32 cellular contexts compared by ENCODE assay signal in genomic region chr14:74645735-74646134, GRCh38. TPM values are rescaled to one million over a fixed set of nuclear protein-coding genes. Genes with fewer than 3 reads are reported as not detected.
DNase-seq lines count a peak whose midpoint lies in the region; ATAC-seq and TF ChIP-seq lines count a peak whose summit lies in the region.
"Had no signal": no experiment of that assay in that cellular context is flagged by ENCODE, and none has a peak within 500 bp of the region (broad histone marks: within the 10 kb centered on the region; RNA-seq: fewer than 3 reads in every experiment).

No MANE protein-coding gene starts in this region.

- ATAC-seq in right cardiac atrium (no peak), SK-N-SH treated with all-trans-retinoic acid at 6 μM for 48 hours (no peak)
- ATAC-seq: A549; activated T-cell treated with anti-CD3 and anti-CD28 coated beads, Interleukin-2, amount 50 U/mL, for 4 hours; gastrocnemius medialis; left lung; naive thymus-derived CD8-positive, alpha-beta T cell; WTC11 had no signal

- no peak overlapping the region for H2AK5ac ChIP-seq in neuronal stem cell (ENCODE audit: low read depth, low read length)

- no peak overlapping the region for H4K91ac ChIP-seq in neuronal stem cell (ENCODE audit: low read depth, low read length, poor library complexity)

- H3K4ac ChIP-seq in neuronal stem cell (ENCODE audit: low read length), result peak overlapping the region; percentile 15

- H2AFZ ChIP-seq in neuronal stem cell (ENCODE audit: low read length), result no peak overlapping the region
- H2AFZ ChIP-seq: GM23248, hepatocyte had no signal

- H3K27me3 Mint-ChIP-seq in endothelial cell (ENCODE audit: unreplicated experiment), result peaks cover 6% of the 10 kb centered on the region
- H3K27me3 Mint-ChIP-seq: CD4-positive, alpha-beta T cell; naive thymus-derived CD8-positive, alpha-beta T cell; stimulated activated naive CD8-positive, alpha-beta T cell treated with anti-CD3 and anti-CD28 coated beads, Interleukin-15, Interleukin-2, amounts not matched to agents 100 ng/mL and 50 ng/mL, for 24 hours had no signal

- H3K4me2 ChIP-seq in neuronal stem cell (ENCODE audit: insufficient read depth, low read length, poor library complexity, severe bottlenecking), result no peak overlapping the region
- H3K4me2 ChIP-seq: A549, hepatocyte had no signal

- peak overlapping the region; percentile 39 for H3K27ac Mint-ChIP-seq in endothelial cell (ENCODE audit: unreplicated experiment)
- H3K27ac Mint-ChIP-seq: activated CD4-positive, alpha-beta T cell treated with anti-CD3 and anti-CD28 coated beads, Interleukin-2, amount 10 ng/mL, durations not matched to agents 24 days and 14 days; activated naive CD8-positive, alpha-beta T cell treated with anti-CD3 and anti-CD28 coated beads, Interleukin-2, amount 10 ng/mL, durations not matched to agents 7 days and 5 days; CD4-positive, alpha-beta T cell; dendritic cell treated with granulocyte-macrophage colony-stimulating factor and Interleukin-4, amounts not matched to agents 40 ng/mL and 50 ng/mL, for 4 days; stimulated activated naive CD8-positive, alpha-beta T cell treated with anti-CD3 and anti-CD28 coated beads, Interleukin-15, Interleukin-2, amounts not matched to agents 100 ng/mL and 50 ng/mL, for 24 hours; WTC11 had no signal

- H3K36me3 ChIP-seq in right atrium auricular region (no peaks in the 10 kb centered on the region), neuronal stem cell (replicated peaks in 1 of 2; ENCODE audit: control insufficient read depth in 2 of 2, insufficient read depth in 2 of 2, low read length in 2 of 2) (no peaks in the 10 kb centered on the region), uterus (no peaks in the 10 kb centered on the region)
- H3K36me3 ChIP-seq: gastrocnemius medialis, left lung, spleen had no signal

- no peak overlapping the region for H2BK12ac ChIP-seq in neuronal stem cell (ENCODE audit: low read length)

- H2BK120ac ChIP-seq in neuronal stem cell (ENCODE audit: low read depth, low read length), result no peak overlapping the region

- WGBS in right cardiac atrium, result 56% methylated on average over 7 of the region's 7 CpGs
- no CpG with 5 or more reads among the region's 7 CpGs for WGBS in neuronal stem cell (ENCODE audit: extremely low coverage in 2 of 2, insufficient read length in 2 of 2, insufficient replicate concordance in 1 of 2), 2 donors

- H3K27me3 ChIP-seq in right atrium auricular region (no peaks in the 10 kb centered on the region), right cardiac atrium (ENCODE audit: control insufficient read depth, insufficient read depth) (no peaks in the 10 kb centered on the region), neuronal stem cell (ENCODE audit: control insufficient read depth in 3 of 3, insufficient read depth in 3 of 3, low read depth in 1 of 3, low read length in 3 of 3) (peaks cover 0 to 9% (median 0%) of the 10 kb centered on the region in 3 experiments), uterus (no peaks in the 10 kb centered on the region)
- H3K27me3 ChIP-seq: hepatocyte had no signal

- peak overlapping the region; percentile 27 for H3K18ac ChIP-seq in neuronal stem cell (ENCODE audit: low read length)

- H3K4me3 Mint-ChIP-seq in endothelial cell (ENCODE audit: unreplicated experiment), result no peak overlapping the region
- H3K4me3 Mint-ChIP-seq: activated CD4-positive, alpha-beta T cell treated with anti-CD3 and anti-CD28 coated beads, Interleukin-2, amount 10 ng/mL, durations not matched to agents 24 days and 14 days; activated naive CD8-positive, alpha-beta T cell treated with anti-CD3 and anti-CD28 coated beads, Interleukin-2, amount 10 ng/mL, durations not matched to agents 7 days and 5 days; activated T-cell treated with anti-CD3 and anti-CD28 coated beads, Interleukin-2, amount 50 U/mL, for 4 hours; CD4-positive, alpha-beta T cell; dendritic cell treated with granulocyte-macrophage colony-stimulating factor and Interleukin-4, amounts not matched to agents 40 ng/mL and 50 ng/mL, for 4 days; naive thymus-derived CD8-positive, alpha-beta T cell; stimulated activated naive CD8-positive, alpha-beta T cell treated with anti-CD3 and anti-CD28 coated beads, Interleukin-15, Interleukin-2, amounts not matched to agents 100 ng/mL and 50 ng/mL, for 24 hours; WTC11 had no signal

- H3K4me3 ChIP-seq in right atrium auricular region (no peak overlapping the region), right cardiac atrium (ENCODE audit: low read length) (no peak overlapping the region), neuronal stem cell (ENCODE audit: low read length in 2 of 2) (no peak overlapping the region), uterus (no peak overlapping the region)
- H3K4me3 ChIP-seq: A549, gastrocnemius medialis, GM23248, hepatocyte, left lung, spleen had no signal

- H3K14ac ChIP-seq in neuronal stem cell (ENCODE audit: low read length), result no peak overlapping the region

- peaks cover 12% of the 10 kb centered on the region for H3K4me1 Mint-ChIP-seq in endothelial cell (ENCODE audit: unreplicated experiment)
- H3K4me1 Mint-ChIP-seq: activated CD4-positive, alpha-beta T cell treated with anti-CD3 and anti-CD28 coated beads, Interleukin-2, amount 10 ng/mL, durations not matched to agents 24 days and 14 days had no signal

- TF ChIP-seq CTCF in right atrium auricular region (IDR thresholded peaks at IDR 0.05), result no peak
- TF ChIP-seq CTCF in endothelial cell (IDR thresholded peaks at IDR 0.05; ENCODE audit: unreplicated experiment), result no peak
- TF ChIP-seq CTCF in uterus (IDR thresholded peaks at IDR 0.05), result no peak
- TF ChIP-seq CTCF in GM20000 (IDR thresholded peaks at IDR 0.05; ENCODE audit: extremely low read depth, missing control alignments), result no peak

- H3K4me1 ChIP-seq in right atrium auricular region, result peaks cover 0 to 17% of the 10 kb centered on the region in 2 donors
- no peaks in the 10 kb centered on the region for H3K4me1 ChIP-seq in right cardiac atrium (ENCODE audit: control insufficient read depth, insufficient read depth, low read length)
- peaks cover 4% of the 10 kb centered on the region in 2 donors for H3K4me1 ChIP-seq in neuronal stem cell (ENCODE audit: control insufficient read depth in 2 of 2, insufficient read depth in 1 of 2, low read depth in 1 of 2, low read length in 2 of 2)
- peaks cover 6 to 18% of the 10 kb centered on the region in 2 donors for H3K4me1 ChIP-seq in uterus
- H3K4me1 ChIP-seq: left lung had no signal

- TF ChIP-seq POLR2A in uterus (IDR thresholded peaks at IDR 0.05), result no peak

- peak overlapping the region; percentile 7 for H2BK15ac ChIP-seq in neuronal stem cell (ENCODE audit: low read length)

- H4K8ac ChIP-seq in neuronal stem cell (ENCODE audit: low read depth, low read length), result no peak overlapping the region

- no peak for DNase-seq in right atrium auricular region (ENCODE audit: low spot score)
- DNase-seq in right cardiac atrium, result no peak
- no peak for DNase-seq in endothelial cell (ENCODE audit: low spot score)
- no peak for DNase-seq in neuronal stem cell (ENCODE audit: low spot score)
- peak in 1 of 2 donors; percentile 44 for DNase-seq in uterus
- DNase-seq in kidney tubule cell (ENCODE audit: low spot score), result no peak
- no peak for DNase-seq in GM20000 (ENCODE audit: low spot score)
- DNase-seq: activated CD4-positive, alpha-beta T cell treated with anti-CD3 and anti-CD28 coated beads, Interleukin-2, amount 10 ng/mL, durations not matched to agents 24 days and 14 days; activated gamma-delta T cell; activated naive CD8-positive, alpha-beta T cell treated with anti-CD3 and anti-CD28 coated beads, Interleukin-2, amount 10 ng/mL, durations not matched to agents 7 days and 5 days; activated T-cell treated with anti-CD3 and anti-CD28 coated beads, Interleukin-2, amount 50 U/mL, for 4 hours; AML-193; CD4-positive, alpha-beta T cell; central memory CD4-positive, alpha-beta T cell; DND-41; gastrocnemius medialis; GF-D8; GM23248; Kasumi-1; left lung; MV-4-11; naive thymus-derived CD8-positive, alpha-beta T cell; NCI-H146; NCI-H446 treated with DMSO at 0.1 percent for 48 hours; spleen; stimulated activated CD4-positive, alpha-beta T cell treated with anti-CD3 and anti-CD28 coated beads, Interleukin-2, amount 100 ng/mL, for 24 hours had no signal

- H3K79me1 ChIP-seq in neuronal stem cell (ENCODE audit: low read depth, low read length), result no peaks in the 10 kb centered on the region

- peak overlapping the region; percentile 47 for H3K27ac ChIP-seq in right atrium auricular region
- no peak overlapping the region for H3K27ac ChIP-seq in right cardiac atrium (ENCODE audit: low read length)
- H3K27ac ChIP-seq in neuronal stem cell (replicated peaks; ENCODE audit: low read length), result no peak overlapping the region
- H3K27ac ChIP-seq in uterus, result peak overlapping the region; percentile 46 to 71
- H3K27ac ChIP-seq: GM23248, hepatocyte, left lung, spleen had no signal

- peaks cover 4% of the 10 kb centered on the region for H3K36me3 Mint-ChIP-seq in endothelial cell (ENCODE audit: low read depth, unreplicated experiment)
- H3K36me3 Mint-ChIP-seq: activated naive CD8-positive, alpha-beta T cell treated with anti-CD3 and anti-CD28 coated beads, Interleukin-2, amount 10 ng/mL, durations not matched to agents 7 days and 5 days; naive thymus-derived CD8-positive, alpha-beta T cell; WTC11 had no signal

- no peak overlapping the region for H3K9ac ChIP-seq in neuronal stem cell (ENCODE audit: low read depth, low read length, poor library complexity)
- H3K9ac ChIP-seq: GM23248 had no signal

- no peaks in the 10 kb centered on the region for H3K9me3 ChIP-seq in right atrium auricular region
- H3K9me3 ChIP-seq in right cardiac atrium (ENCODE audit: control insufficient read depth, low read length), result no peaks in the 10 kb centered on the region
- H3K9me3 ChIP-seq in neuronal stem cell (replicated peaks in 1 of 2; ENCODE audit: control insufficient read depth in 2 of 2, insufficient read depth in 1 of 2, low read depth in 1 of 2, low read length in 2 of 2), result no peaks in the 10 kb centered on the region
- no peaks in the 10 kb centered on the region for H3K9me3 ChIP-seq in uterus
- H3K9me3 ChIP-seq: A549, gastrocnemius medialis, left lung, spleen had no signal

- no peak overlapping the region for H2BK5ac ChIP-seq in neuronal stem cell (ENCODE audit: low read length)

- no peaks in the 10 kb centered on the region for H3K9me3 Mint-ChIP-seq in endothelial cell (ENCODE audit: unreplicated experiment)
- H3K9me3 Mint-ChIP-seq: activated CD4-positive, alpha-beta T cell treated with anti-CD3 and anti-CD28 coated beads, Interleukin-2, amount 10 ng/mL, durations not matched to agents 24 days and 14 days; activated naive CD8-positive, alpha-beta T cell treated with anti-CD3 and anti-CD28 coated beads, Interleukin-2, amount 10 ng/mL, durations not matched to agents 7 days and 5 days; activated T-cell treated with anti-CD3 and anti-CD28 coated beads, Interleukin-2, amount 50 U/mL, for 4 hours; CD4-positive, alpha-beta T cell; dendritic cell treated with granulocyte-macrophage colony-stimulating factor and Interleukin-4, amounts not matched to agents 40 ng/mL and 50 ng/mL, for 4 days; naive thymus-derived CD8-positive, alpha-beta T cell; stimulated activated naive CD8-positive, alpha-beta T cell treated with anti-CD3 and anti-CD28 coated beads, Interleukin-15, Interleukin-2, amounts not matched to agents 100 ng/mL and 50 ng/mL, for 24 hours; WTC11 had no signal

- intact Hi-C loops in right cardiac atrium (cut with DNase I) (no loop called here), uterus (cut with DNase I; ENCODE audit: low total_unique reads) (no loop called here)

- H3K23ac ChIP-seq in neuronal stem cell (ENCODE audit: low read depth, low read length, poor library complexity), result no peak overlapping the region

RNA-seq across cellular contexts. Expression of gene LTBP2, which starts 33.7 kb away (rescaled TPM):
- total RNA-seq in right atrium auricular region, result 100 to 1,000 TPM in 1 of 2 donors, 10 to 100 TPM in 1; 32.1 to 102 TPM
- total RNA-seq in right cardiac atrium, result 10 to 100 TPM; 13.9 to 46.0 (median 23.5) TPM
- 3.4 TPM for polyA plus RNA-seq in right cardiac atrium
- total RNA-seq in endothelial cell (ENCODE audit: unreplicated experiment), result 1.9 TPM
- polyA plus RNA-seq in neuronal stem cell (2013, experiment 1 of 2), result 1.4 TPM
- 1.3 TPM for polyA plus RNA-seq in neuronal stem cell (2013, experiment 2 of 2)
- 10 to 100 TPM; 18.8 to 70.6 (median 35.1) TPM for total RNA-seq in uterus

Comparison
In these comparisons a context has a peak if more than half of its experiments do, and no peak if none do; other contexts are left out.
1. H3K27ac ChIP-seq: peak in right atrium auricular region (2 of 2) and uterus (2 of 2); none in right cardiac atrium (single experiment) and neuronal stem cell (single experiment).